In the genomic region with DNA sequence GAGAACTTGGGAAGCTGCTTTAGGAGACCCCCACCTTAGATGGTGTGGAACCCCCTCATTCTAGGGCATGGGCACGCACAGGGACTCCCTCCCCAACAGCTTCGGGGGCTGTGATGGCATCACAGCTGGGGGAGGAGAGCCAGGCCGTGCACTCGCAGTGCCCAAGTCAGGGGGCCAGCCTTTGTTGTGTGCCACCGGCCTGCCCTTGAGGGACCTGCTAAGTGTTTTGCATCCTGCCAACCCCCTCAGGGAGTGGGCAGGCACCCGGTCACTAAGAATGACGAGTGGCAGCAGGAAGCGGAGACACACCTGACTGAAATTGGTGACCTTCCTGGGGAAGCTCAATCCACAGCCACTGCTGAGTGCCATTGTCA, we compare ENCODE assay signal across 26 cellular contexts.
"Had no signal": no experiment of that assay in that cellular context is flagged by ENCODE, and none has a peak within 500 bp of the region (broad histone marks: within the 10 kb centered on the region; RNA-seq: fewer than 3 reads in every experiment).

No MANE protein-coding gene starts in this region.

- FAIRE-seq: frontal cortex had no signal

- H3K9me3 ChIP-seq: adrenal gland, body of pancreas had no signal

- H3K4me1 ChIP-seq: adrenal gland, body of pancreas had no signal

- DNase-seq: activated CD4-positive, alpha-beta memory T cell treated with anti-CD3 and anti-CD28 coated beads for 36 hours; activated CD4-positive, alpha-beta T cell treated with anti-CD3 and anti-CD28 coated beads for 36 hours; activated CD4-positive, alpha-beta T cell treated with anti-CD3 and anti-CD28 coated beads, Interleukin-2, amount 10 ng/mL, durations not matched to agents 24 days and 14 days; activated CD4-positive, CD25-positive, alpha-beta regulatory T cell; activated CD4-positive, CD25-positive, alpha-beta regulatory T cell treated with anti-CD3 and anti-CD28 coated beads, Interleukin-2, amount 50 U/mL, for 72 hours; activated CD8-positive, alpha-beta memory T cell treated with anti-CD3 and anti-CD28 coated beads, Interleukin-2, amount 10 ng/mL, durations not matched to agents 7 days and 5 days; activated CD8-positive, alpha-beta memory T cell treated with anti-CD3 and anti-CD28 coated beads, Interleukin-2, amount 50 U/mL, for 4 hours; activated CD8-positive, alpha-beta T cell treated with anti-CD3 and anti-CD28 coated beads, Interleukin-2, amount 10 ng/mL, durations not matched to agents 7 days and 5 days; activated effector memory CD4-positive, alpha-beta T cell treated with anti-CD3 and anti-CD28 coated beads, Interleukin-2, amount 50 U/mL, for 16 hours; activated naive CD4-positive, alpha-beta T cell treated with anti-CD3 and anti-CD28 coated beads for 36 hours; activated naive CD8-positive, alpha-beta T cell treated with anti-CD3 and anti-CD28 coated beads for 36 hours; activated naive CD8-positive, alpha-beta T cell treated with anti-CD3 and anti-CD28 coated beads, Interleukin-2, amount 50 U/mL, for 24 hours; activated T-cell treated with anti-CD3 and anti-CD28 coated beads, Interleukin-2, amount 50 U/mL, for 1 hour; adrenal gland; amygdala; aorta; body of pancreas; central memory CD4-positive, alpha-beta T cell; cerebellar nuclear complex; cortex of kidney; dermis blood vessel endothelial cell; effector CD8-positive, alpha-beta T cell; foreskin fibroblast; T-helper 2 cell had no signal

- H3K27ac ChIP-seq: adrenal gland, body of pancreas had no signal

- H3K4me3 ChIP-seq: adrenal gland, body of pancreas had no signal

- ATAC-seq: activated CD4-positive, alpha-beta T cell treated with anti-CD3 and anti-CD28 coated beads for 36 hours; activated CD8-positive, alpha-beta memory T cell treated with anti-CD3 and anti-CD28 coated beads, Interleukin-2, amount 10 ng/mL, durations not matched to agents 7 days and 5 days; activated CD8-positive, alpha-beta T cell treated with anti-CD3 and anti-CD28 coated beads, Interleukin-2, amount 10 ng/mL, durations not matched to agents 7 days and 5 days; activated naive CD8-positive, alpha-beta T cell treated with anti-CD3 and anti-CD28 coated beads, Interleukin-2, amount 50 U/mL, for 24 hours; body of pancreas; esophagus mucosa had no signal

- H3K36me3 ChIP-seq: adrenal gland had no signal

- H3K27me3 ChIP-seq: adrenal gland, body of pancreas had no signal
